In genomic region chr12:53538209-53538689, GRCh38 we compare ENCODE assay signal across 1 cellular context.
TF ChIP-seq lines count a peak whose summit lies in the region.

No MANE protein-coding gene starts in this region.

TF ChIP-seq in K562, 482 proteins besides CTCF, POLR2A, EP300 and RAD21:
- TF ChIP-seq PKNOX1 (IDR thresholded peaks at IDR 0.05) (peak; percentile 50; the same call in 1 of the 2 replicates), JUND (IDR thresholded peaks at IDR 0.05; ENCODE audit: borderline replicate concordance, low read depth, low read length) (peak; percentile 40; the same call in 1 of the 2 replicates), JUND (tag; IDR thresholded peaks at IDR 0.05; ENCODE audit: borderline replicate concordance, low read depth, low read length) (0 out of 3 replicates have a peak, but pooled peaks have one; percentile 34), PBX2 (CRISPR knock-in tag; IDR thresholded peaks at IDR 0.05; ENCODE audit: low read depth) (no peak), PBX2 (tag; conservative IDR thresholded peaks at IDR 0.05; ENCODE audit: low read depth) (peak; percentile 60), SMARCA4 (IDR thresholded peaks at IDR 0.05) (peak; percentile 42; the same call in 1 of the 2 replicates), EP400 (IDR thresholded peaks at IDR 0.05) (peak; percentile 23; the same call in 1 of the 2 replicates), ATF4 (CRISPR knock-in tag; IDR thresholded peaks at IDR 0.05) (peak; percentile 79; the same call in 1 of the 2 replicates), ZNF584 (CRISPR knock-in tag; IDR thresholded peaks at IDR 0.05; ENCODE audit: low read depth) (peak; percentile 82; the same call in 1 of the 2 replicates), NR2C1 (IDR thresholded peaks at IDR 0.05) (no peak), NR2C1 (tag; IDR thresholded peaks at IDR 0.05) (0 out of 2 replicates have a peak, but pooled peaks have one; percentile 43), MEIS2 (IDR thresholded peaks at IDR 0.05; ENCODE audit: partially characterized antibody) (peak; percentile 68), CEBPB (tag; IDR thresholded peaks at IDR 0.05) (peak; percentile 93), CTBP1 (IDR thresholded peaks at IDR 0.05; ENCODE audit: borderline replicate concordance) (0 out of 2 replicates have a peak, but pooled peaks have one; percentile 18), NR2F6 (CRISPR knock-in tag; IDR thresholded peaks at IDR 0.05) (no peak), ZNF175 (CRISPR knock-in tag; IDR thresholded peaks at IDR 0.05; ENCODE audit: low read depth) (peak; percentile 94), ZNF431 (CRISPR knock-in tag; IDR thresholded peaks at IDR 0.05) (no peak), MIER1 (IDR thresholded peaks at IDR 0.05; ENCODE audit: low read depth) (no peak), TAF15 (IDR thresholded peaks at IDR 0.05; ENCODE audit: low read depth, low read length) (no peak), CBX1 (IDR thresholded peaks at IDR 0.05; ENCODE audit: low read depth) (no peak), ATF7 (IDR thresholded peaks at IDR 0.05) (peak; percentile 64; the same call in 1 of the 2 replicates), SOX6 (IDR thresholded peaks at IDR 0.05) (peak; percentile 90), ZNF589 (CRISPR knock-in tag; IDR thresholded peaks at IDR 0.05; ENCODE audit: low read depth) (peak; percentile 89), JUN (IDR thresholded peaks at IDR 0.05; ENCODE audit: borderline replicate concordance, low read depth, low read length) (no peak), JUN (CRISPR knock-in tag; IDR thresholded peaks at IDR 0.05; ENCODE audit: borderline replicate concordance) (no peak), CEBPG (CRISPR knock-in tag; IDR thresholded peaks at IDR 0.05) (peak; percentile 85), CEBPG (tag; conservative IDR thresholded peaks at IDR 0.05 in 1 of 2, IDR thresholded peaks at IDR 0.05 in 1 of 2) (peak; percentile 97 to 98), TRIM24 (IDR thresholded peaks at IDR 0.05) (peak in 1 of 2 experiments; percentile 24; a peak in 1 of 4 replicates), ATF3 (IDR thresholded peaks at IDR 0.05) (peak; percentile 93), ATF3 (CRISPR knock-in tag; conservative IDR thresholded peaks at IDR 0.05) (no peak), DPF2 (IDR thresholded peaks at IDR 0.05) (peak; percentile 45; the same call in 1 of the 2 replicates), SMAD4 (CRISPR knock-in tag; conservative IDR thresholded peaks at IDR 0.05) (peak; percentile 68; the same call in 1 of the 2 replicates), ZNF766 (CRISPR knock-in tag; conservative IDR thresholded peaks at IDR 0.05) (peak; percentile 93)
